7 cellular contexts compared by ENCODE assay signal in the genomic region with DNA sequence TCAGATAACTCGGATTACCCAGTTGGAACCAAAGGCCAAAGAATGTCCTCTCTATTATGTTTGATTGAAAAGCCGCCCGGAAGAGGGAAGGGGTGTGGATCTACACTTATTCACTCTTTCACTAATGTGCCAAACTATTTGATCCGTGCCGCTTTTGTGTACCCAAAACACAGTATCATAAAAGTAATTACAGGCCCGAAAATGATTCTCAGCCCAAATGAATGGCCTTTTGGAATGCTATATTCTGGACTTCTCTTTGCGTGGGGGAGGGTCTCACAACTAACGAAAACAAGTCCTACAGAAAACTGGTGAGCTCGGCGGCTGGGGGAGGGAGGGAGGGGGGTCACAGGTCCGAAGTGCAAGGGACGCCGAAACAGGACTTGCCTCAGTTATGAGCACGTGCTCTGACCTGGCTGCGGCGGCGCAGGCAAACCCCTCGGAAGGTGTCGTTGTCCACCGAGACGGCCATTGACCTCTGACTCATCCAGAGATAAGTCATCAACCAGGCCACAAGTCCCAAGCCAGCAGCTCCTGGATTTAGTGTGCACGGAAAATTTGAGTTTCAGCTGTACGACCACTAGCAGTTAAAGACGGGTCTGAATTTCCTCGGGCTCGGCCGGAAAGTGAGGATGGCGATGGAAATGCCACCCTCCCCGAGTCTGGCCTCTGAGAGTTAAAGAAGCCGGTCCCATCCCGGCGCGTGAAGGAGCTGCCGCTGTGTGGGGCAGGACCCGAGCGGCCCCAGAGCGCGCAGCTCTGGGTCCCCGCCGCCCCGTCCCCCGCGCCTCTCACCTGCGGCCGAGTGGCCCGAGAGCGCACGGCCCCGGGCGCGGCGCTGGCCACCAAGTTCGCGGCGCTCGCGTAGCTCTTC. TPM values are rescaled to one million over a fixed set of nuclear protein-coding genes. Genes with fewer than 3 reads are reported as not detected.
DNase-seq lines count a peak whose midpoint lies in the region; ATAC-seq, FAIRE-seq and TF ChIP-seq lines count a peak whose summit lies in the region.

No MANE protein-coding gene starts in this region.

- FAIRE-seq in keratinocyte (lab: Jason Lieb, UNC), result peak; percentile 20
- no peak for FAIRE-seq in small intestine (lab: Jason Lieb, UNC)

- H3K79me2 ChIP-seq in keratinocyte (ENCODE audit: control insufficient read depth, insufficient read depth, low read length), result peaks cover 45% of the 10 kb centered on the region

- H4K20me1 ChIP-seq in keratinocyte (ENCODE audit: control insufficient read depth, extremely low read depth, insufficient read depth, low read length), result no peaks in the 10 kb centered on the region

- H2AFZ ChIP-seq in keratinocyte (ENCODE audit: control insufficient read depth, low read length), result peak overlapping the region; percentile 67

- peak overlapping the region; percentile 90 for H3K9ac ChIP-seq in keratinocyte (ENCODE audit: control insufficient read depth, extremely low read depth, insufficient read depth, low read length)

- H3K9me1 ChIP-seq in keratinocyte (ENCODE audit: control insufficient read depth, extremely low read depth, insufficient read depth, low read length), result no peaks in the 10 kb centered on the region

- peak; percentile 51 for ATAC-seq in GM21447 (IDR thresholded peaks at IDR 0.05; ENCODE audit: unreplicated experiment)
- no peak for ATAC-seq in HG03460 (IDR thresholded peaks at IDR 0.05; ENCODE audit: unreplicated experiment)
- no peak for ATAC-seq in HG02571 (IDR thresholded peaks at IDR 0.05; ENCODE audit: unreplicated experiment)

- H3K4me2 ChIP-seq in keratinocyte (ENCODE audit: control insufficient read depth, extremely low read depth, insufficient read depth, low read depth, low read length), result peak overlapping the region; percentile 98

- 3 to 5% (median 3%) methylated on average over 42 to 57 of the region's 57 CpGs for WGBS in small intestine, 3 donors

- H3K36me3 ChIP-seq in keratinocyte (ENCODE audit: control insufficient read depth in 2 of 2, extremely low read depth in 1 of 2, insufficient read depth in 2 of 2, low read length in 2 of 2) (peaks cover 0 to 2% of the 10 kb centered on the region in 2 experiments), small intestine (ENCODE audit: control insufficient read depth in 2 of 2, insufficient read depth in 2 of 2, low read length in 2 of 2) (no peaks in the 10 kb centered on the region)

- H3K4me3 ChIP-seq in choroid plexus epithelial cell (ENCODE audit: low read depth, low read length), result peak overlapping the region; percentile 76
- peak overlapping the region; percentile 55 to 86 (median 83) for H3K4me3 ChIP-seq in keratinocyte (ENCODE audit: control insufficient read depth in 2 of 3, extremely low read depth in 1 of 3, insufficient read depth in 2 of 3, low read depth in 1 of 3, low read length in 3 of 3)
- peak overlapping the region; percentile 67 to 84 for H3K4me3 ChIP-seq in small intestine (ENCODE audit: low read depth in 1 of 2, low read length in 2 of 2)

- DNase-seq in NCI-H526 treated with DMSO at 0.1 percent for 48 hours (lab: John Stamatoyannopoulos, UW) (peak; percentile 47), choroid plexus epithelial cell (ENCODE audit: low read depth) (peak; percentile 23), keratinocyte (ENCODE audit: low read depth, low spot score) (no peak), small intestine (peak; percentile 95)

- H3K9me3 ChIP-seq in keratinocyte (ENCODE audit: control insufficient read depth, low read depth, low read length) (no peaks in the 10 kb centered on the region), small intestine (ENCODE audit: control insufficient read depth, low read depth) (no peaks in the 10 kb centered on the region)

- peak overlapping the region; percentile 89 for H3K27ac ChIP-seq in keratinocyte (ENCODE audit: control insufficient read depth, insufficient read depth, low read length)
- peak overlapping the region; percentile 97 to 98 for H3K27ac ChIP-seq in small intestine (ENCODE audit: low read depth in 1 of 2, low read length in 1 of 2)

- TF ChIP-seq CTCF in choroid plexus epithelial cell (conservative IDR thresholded peaks at IDR 0.05; ENCODE audit: low read depth, low read length) (no peak), keratinocyte (optimal IDR thresholded peaks at IDR 0.05 in 1 of 3, IDR thresholded peaks at IDR 0.05 in 1 of 3, conservative IDR thresholded peaks at IDR 0.05 in 1 of 3; ENCODE audit: extremely low read depth in 1 of 3, insufficient read depth in 2 of 3, low read length in 3 of 3) (no peak)

- peaks cover 28% of the 10 kb centered on the region for H3K4me1 ChIP-seq in keratinocyte (ENCODE audit: control insufficient read depth, extremely low read depth, insufficient read depth, low read length)
- H3K4me1 ChIP-seq in small intestine (ENCODE audit: control insufficient read depth in 2 of 2, insufficient read depth in 1 of 2, low read depth in 1 of 2, low read length in 1 of 2), result peaks cover 0 to 4% of the 10 kb centered on the region in 2 donors

- no peaks in the 10 kb centered on the region for H3K27me3 ChIP-seq in keratinocyte (ENCODE audit: control insufficient read depth, extremely low read depth, insufficient read depth, low read length)
- H3K27me3 ChIP-seq in small intestine (ENCODE audit: control insufficient read depth in 2 of 2, insufficient read depth in 2 of 2, low read length in 2 of 2), result peaks cover 0 to 4% of the 10 kb centered on the region in 2 donors

- dilution Hi-C loops in keratinocyte (cut with MboI; ENCODE audit: extremely low pct_ligation_motif_present, low sequenced_read_pairs), result no loop called here

RNA-seq across cellular contexts. Expression of a gene that starts 0.7 kb away (rescaled TPM):
- 19.4 to 24.8 TPM (median 22.8 TPM) in 3 replicates for polyA plus RNA-seq in keratinocyte
- 18.0 TPM for polyA plus RNA-seq in keratinocyte (2011; ENCODE audit: low read depth)
- 26.7 and 38.7 TPM in 2 replicates for polyA plus RNA-seq in keratinocyte (2011; cell fraction: cytosol; rRNA removed)
- 35.9 and 36.9 TPM in 2 replicates for polyA plus RNA-seq in keratinocyte (2011; cell fraction: nucleus; rRNA removed)
- polyA plus RNA-seq in keratinocyte (2012; ENCODE audit: low replicate concordance), result 18.1 and 26.7 TPM in 2 replicates
- polyA minus RNA-seq in keratinocyte, result 23.4 to 47.2 TPM (median 29.8 TPM) in 3 replicates
- 16.5 TPM for polyA minus RNA-seq in keratinocyte (2011; cell fraction: cytosol; rRNA and poly(A)+ RNA removed)
- 17.5 and 46.9 TPM in 2 replicates for polyA minus RNA-seq in keratinocyte (2011; cell fraction: nucleus; rRNA and poly(A)+ RNA removed)
- 10 to 100 TPM; 37.7 to 92.4 (median 61.1) TPM for polyA plus RNA-seq in small intestine

RNA-seq across cellular contexts. Expression of a gene that starts 47.7 kb away (rescaled TPM):
- polyA plus RNA-seq in keratinocyte, result not detected in 3 replicates
- polyA plus RNA-seq in keratinocyte (2011; ENCODE audit: low read depth), result not detected
- polyA plus RNA-seq in keratinocyte (2011; cell fraction: cytosol; rRNA removed), result not detected in 2 replicates
- not detected in 2 replicates for polyA plus RNA-seq in keratinocyte (2011; cell fraction: nucleus; rRNA removed)
- not detected in 2 replicates for polyA plus RNA-seq in keratinocyte (2012; ENCODE audit: low replicate concordance)
- polyA minus RNA-seq in keratinocyte, result not detected in 3 replicates
- polyA minus RNA-seq in keratinocyte (2011; cell fraction: cytosol; rRNA and poly(A)+ RNA removed), result not detected
- polyA minus RNA-seq in keratinocyte (2011; cell fraction: nucleus; rRNA and poly(A)+ RNA removed), result 0.53 TPM in 1 of 2 replicates, not detected in the other
- polyA plus RNA-seq in small intestine, result not detected
